29 cellular contexts compared by ENCODE assay signal in the genomic region with DNA sequence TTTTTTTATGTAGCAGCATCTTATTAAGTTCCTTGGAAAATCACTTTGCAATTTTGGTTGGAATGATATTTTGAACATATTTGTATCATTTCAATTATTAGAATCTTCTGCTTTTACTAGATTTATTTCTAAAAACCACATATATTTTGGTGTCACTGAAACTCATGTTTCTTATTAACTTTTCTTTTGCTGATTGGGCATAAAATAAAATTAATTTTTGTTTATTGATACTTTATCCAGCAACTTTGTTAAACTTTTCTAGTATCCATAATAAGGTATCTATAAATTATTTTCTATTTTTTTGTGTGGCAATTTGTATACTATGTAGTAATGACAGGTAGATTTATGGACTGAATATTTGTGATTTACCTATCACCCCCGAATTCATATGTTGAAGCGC.
"Had no signal": no experiment of that assay in that cellular context is flagged by ENCODE, and none has a peak within 500 bp of the region (broad histone marks: within the 10 kb centered on the region; RNA-seq: fewer than 3 reads in every experiment).

No MANE protein-coding gene starts in this region.

- H3K4me1 ChIP-seq: parathyroid adenoma, psoas muscle, spleen, suprapubic skin, testis, tibial artery, upper lobe of right lung, uterus had no signal

- H3K27ac ChIP-seq: ovary, parathyroid adenoma, psoas muscle, skin epidermis, spleen, suprapubic skin, testis, tibial artery, transverse colon, upper lobe of right lung, uterus had no signal

- H3K9me3 ChIP-seq: ovary, psoas muscle, suprapubic skin, testis, tibial artery, transverse colon, upper lobe of right lung, uterus had no signal

- H3K9ac ChIP-seq: parathyroid adenoma had no signal

- H3K27me3 ChIP-seq: ovary, spleen, suprapubic skin, testis, tibial artery, transverse colon, upper lobe of right lung, uterus had no signal

- H3K36me3 ChIP-seq: ovary, spleen, suprapubic skin, tibial artery, transverse colon, upper lobe of right lung, uterus had no signal

- ATAC-seq: naive thymus-derived CD8-positive, alpha-beta T cell; natural killer cell treated with Interleukin-12 subunit alpha and Interleukin-12 subunit beta and Interleukin-15 and Interleukin-18, amount 100 ng/mL, for 72 hours; psoas muscle; right cardiac atrium; sciatic nerve; stimulated activated memory B cell treated with anti-CD40 and anti-IgM and Interleukin-4, amounts not matched to agents 10 μg/mL and 1 μg/mL and 100 μg/mL, for 72 hours; stimulated activated naive CD8-positive, alpha-beta T cell treated with anti-CD3 and anti-CD28 coated beads, Interleukin-15, amount 100 ng/mL, for 72 hours; stimulated activated naive CD8-positive, alpha-beta T cell treated with anti-CD3 and anti-CD28 coated beads, Interleukin-15, Interleukin-2, amounts not matched to agents 100 U/mL and 50 U/mL, for 24 hours; upper lobe of right lung had no signal

- H3K4me2 ChIP-seq: smooth muscle cell had no signal

- H2AFZ ChIP-seq: parathyroid adenoma had no signal

- DNase-seq: naive thymus-derived CD8-positive, alpha-beta T cell; nephron progenitor cell; occipital lobe; ovary; posterior cingulate gyrus; psoas muscle; right cardiac atrium; spleen; stimulated activated CD4-positive, alpha-beta T cell treated with anti-CD3 and anti-CD28 coated beads, Interleukin-12 subunit alpha, Interleukin-12 subunit beta, amount 100 ng/mL, for 4 hours; stimulated activated CD4-positive, alpha-beta T cell treated with anti-CD3 and anti-CD28 coated beads, Interleukin-1b, Interleukin-23, amount 100 ng/mL, for 48 hours; stimulated activated CD4-positive, alpha-beta T cell treated with anti-CD3 and anti-CD28 coated beads, Interleukin-4, amount 100 ng/mL, for 1 hour; stimulated activated CD4-positive, alpha-beta T cell treated with anti-CD3 and anti-CD28 coated beads, Interleukin-4, amount 100 ng/mL, for 4 hours; stimulated activated CD8-positive, alpha-beta memory T cell treated with anti-CD3 and anti-CD28 coated beads, Interleukin-4, amount 100 ng/mL, for 48 hours; stimulated activated naive CD4-positive, alpha-beta T cell; stimulated activated naive CD8-positive, alpha-beta T cell treated with anti-CD3 and anti-CD28 coated beads, Interleukin-15, amount 100 ng/mL, for 72 hours; stimulated activated naive CD8-positive, alpha-beta T cell treated with anti-CD3 and anti-CD28 coated beads, Interleukin-15, Interleukin-2, amounts not matched to agents 100 U/mL and 50 U/mL, for 24 hours; substantia nigra; testis; tibial artery; transverse colon; upper lobe of right lung; uterus had no signal

- H3K4me3 ChIP-seq: ovary, psoas muscle, skin epidermis, smooth muscle cell, spleen, suprapubic skin, testis, tibial artery, transverse colon, upper lobe of right lung, uterus had no signal
